28 cellular contexts compared by ENCODE assay signal in genomic region chr15:100078511-100079220, GRCh38.
DNase-seq lines count a peak whose midpoint lies in the region; FAIRE-seq and TF ChIP-seq lines count a peak whose summit lies in the region.
"Had no signal": no experiment of that assay in that cellular context is flagged by ENCODE, and none has a peak within 500 bp of the region (broad histone marks: within the 10 kb centered on the region; RNA-seq: fewer than 3 reads in every experiment).

No MANE protein-coding gene starts in this region.

- no peaks in the 10 kb centered on the region for H3K9me3 Mint-ChIP-seq in activated CD4-positive, alpha-beta memory T cell treated with anti-CD3 and anti-CD28 coated beads for 36 hours
- H3K9me3 Mint-ChIP-seq: activated CD4-positive, alpha-beta T cell treated with anti-CD3 and anti-CD28 coated beads, Interleukin-2, amount 10 ng/mL, durations not matched to agents 7 days and 5 days; activated T-cell treated with anti-CD3 and anti-CD28 coated beads, Interleukin-2, amount 50 U/mL, for 4 hours had no signal

- in situ Hi-C loops in KBM-7 (cut with MboI; ENCODE audit: low pct_unique_long_range_greater_than_20kb, low sequenced_read_pairs) = no loop called here

- no peaks in the 10 kb centered on the region for H3K36me3 ChIP-seq in keratinocyte (ENCODE audit: control insufficient read depth in 2 of 2, extremely low read depth in 1 of 2, insufficient read depth in 2 of 2, low read length in 2 of 2)
- H3K36me3 ChIP-seq in neuronal stem cell (replicated peaks in 1 of 2; ENCODE audit: control insufficient read depth in 2 of 2, insufficient read depth in 2 of 2, low read length in 2 of 2) = no peaks in the 10 kb centered on the region
- H3K36me3 ChIP-seq: esophagus squamous epithelium, prostate gland had no signal

- DNase-seq in KBM-7 = peak; percentile 11
- peak; percentile 46 for DNase-seq in NOMO-1 treated with dmso at 0.1 percent for 144 hours (lab: John Stamatoyannopoulos, UW; ENCODE audit: unreplicated experiment)
- peak; percentile 32 for DNase-seq in astrocyte of the hippocampus (ENCODE audit: low read depth, low spot score)
- DNase-seq in keratinocyte (ENCODE audit: low read depth, low spot score) = peak; percentile 35
- DNase-seq in SHP77 (lab: John Stamatoyannopoulos, UW) = no peak
- DNase-seq in activated CD4-positive, alpha-beta memory T cell treated with anti-CD3 and anti-CD28 coated beads for 36 hours = no peak
- no peak for DNase-seq in NCI-H345 treated with DMSO at 0.1 percent for 48 hours (lab: John Stamatoyannopoulos, UW; ENCODE audit: unreplicated experiment)
- DNase-seq in neuronal stem cell (ENCODE audit: low spot score) = no peak
- DNase-seq: activated CD4-positive, alpha-beta T cell treated with anti-CD3 and anti-CD28 coated beads, Interleukin-2, amount 10 ng/mL, durations not matched to agents 7 days and 5 days; activated naive CD4-positive, alpha-beta T cell; activated T-cell treated with anti-CD3 and anti-CD28 coated beads, Interleukin-2, amount 50 U/mL, for 4 hours; esophagus squamous epithelium; HCEC 1CT; left ventricle myocardium superior; naive B cell; NCI-H1105 treated with DMSO at 0.1 percent for 48 hours; NCI-H2029; NCI-H526 treated with DMSO at 0.1 percent for 48 hours; nucleus accumbens; stimulated activated CD4-positive, alpha-beta T cell treated with anti-CD3 and anti-CD28 coated beads, Interleukin-15, amount 100 ng/mL, for 24 hours; stimulated activated naive CD4-positive, alpha-beta T cell; T-helper 9 cell had no signal

- peaks cover 5% of the 10 kb centered on the region for H3K36me3 Mint-ChIP-seq in activated CD4-positive, alpha-beta memory T cell treated with anti-CD3 and anti-CD28 coated beads for 36 hours
- H3K36me3 Mint-ChIP-seq: naive B cell had no signal

- H3K4me1 ChIP-seq in keratinocyte (ENCODE audit: control insufficient read depth, extremely low read depth, insufficient read depth, low read length) (peaks cover 17% of the 10 kb centered on the region), neuronal stem cell (ENCODE audit: control insufficient read depth in 2 of 2, insufficient read depth in 1 of 2, low read depth in 1 of 2, low read length in 2 of 2) (no peaks in the 10 kb centered on the region)
- H3K4me1 ChIP-seq: esophagus squamous epithelium, prostate gland had no signal

- intact Hi-C loops in activated CD4-positive, alpha-beta memory T cell treated with anti-CD3 and anti-CD28 coated beads for 36 hours (cut with micrococcal nuclease) = no loop called here

- H3K4me2 ChIP-seq in keratinocyte (ENCODE audit: control insufficient read depth, extremely low read depth, insufficient read depth, low read depth, low read length) (no peak overlapping the region), neuronal stem cell (ENCODE audit: insufficient read depth, low read length, poor library complexity, severe bottlenecking) (no peak overlapping the region)
- H3K4me2 ChIP-seq: KMS-11 had no signal

- H3K79me2 ChIP-seq in keratinocyte (ENCODE audit: control insufficient read depth, insufficient read depth, low read length) = no peaks in the 10 kb centered on the region

- no peak overlapping the region for H3K9ac ChIP-seq in keratinocyte (ENCODE audit: control insufficient read depth, extremely low read depth, insufficient read depth, low read length)
- no peak overlapping the region for H3K9ac ChIP-seq in neuronal stem cell (ENCODE audit: low read depth, low read length, poor library complexity)
- H3K9ac ChIP-seq: KMS-11 had no signal

- H2BK120ac ChIP-seq in neuronal stem cell (ENCODE audit: low read depth, low read length) = no peak overlapping the region

- no peaks in the 10 kb centered on the region for H3K9me1 ChIP-seq in keratinocyte (ENCODE audit: control insufficient read depth, extremely low read depth, insufficient read depth, low read length)

- H3K9me3 ChIP-seq in keratinocyte (ENCODE audit: control insufficient read depth, low read depth, low read length) (no peaks in the 10 kb centered on the region), neuronal stem cell (replicated peaks in 1 of 2; ENCODE audit: control insufficient read depth in 2 of 2, insufficient read depth in 1 of 2, low read depth in 1 of 2, low read length in 2 of 2) (no peaks in the 10 kb centered on the region)
- H3K9me3 ChIP-seq: esophagus squamous epithelium, prostate gland had no signal

- no peak overlapping the region for H3K4ac ChIP-seq in neuronal stem cell (ENCODE audit: low read length)

- no peak overlapping the region for H4K8ac ChIP-seq in neuronal stem cell (ENCODE audit: low read depth, low read length)

- CTCF ChIA-PET in activated CD4-positive, alpha-beta memory T cell treated with anti-CD3 and anti-CD28 coated beads for 36 hours (lab: Charles Lee) = no interaction called here

- peak in 1 of 3 experiments; percentile 8 for TF ChIP-seq CTCF in keratinocyte (optimal IDR thresholded peaks at IDR 0.05 in 1 of 3, IDR thresholded peaks at IDR 0.05 in 1 of 3, conservative IDR thresholded peaks at IDR 0.05 in 1 of 3; ENCODE audit: extremely low read depth in 1 of 3, insufficient read depth in 2 of 3, low read length in 3 of 3)

- no peak overlapping the region for H3K27ac Mint-ChIP-seq in activated CD4-positive, alpha-beta memory T cell treated with anti-CD3 and anti-CD28 coated beads for 36 hours
- H3K27ac Mint-ChIP-seq: activated CD4-positive, alpha-beta T cell treated with anti-CD3 and anti-CD28 coated beads, Interleukin-2, amount 10 ng/mL, durations not matched to agents 7 days and 5 days; mesothelial cell of epicardium; naive B cell; WTC11 had no signal

- no peak overlapping the region for H3K27ac ChIP-seq in keratinocyte (ENCODE audit: control insufficient read depth, insufficient read depth, low read length)
- no peak overlapping the region for H3K27ac ChIP-seq in neuronal stem cell (replicated peaks; ENCODE audit: low read length)
- H3K27ac ChIP-seq: C4-2B, esophagus squamous epithelium, KMS-11, prostate gland had no signal

- no peak overlapping the region for H3K18ac ChIP-seq in neuronal stem cell (ENCODE audit: low read length)

- H3K79me1 ChIP-seq in neuronal stem cell (ENCODE audit: low read depth, low read length) = no peaks in the 10 kb centered on the region

- WGBS in neuronal stem cell (ENCODE audit: extremely low coverage in 2 of 2, insufficient read length in 2 of 2, insufficient replicate concordance in 1 of 2), 2 donors = no CpG with 5 or more reads among the region's 6 CpGs

- H3K14ac ChIP-seq in neuronal stem cell (ENCODE audit: low read length) = no peak overlapping the region

- H2BK15ac ChIP-seq in neuronal stem cell (ENCODE audit: low read length) = no peak overlapping the region

- no peak overlapping the region for H2AK5ac ChIP-seq in neuronal stem cell (ENCODE audit: low read depth, low read length)

- no peak overlapping the region for H3K23ac ChIP-seq in neuronal stem cell (ENCODE audit: low read depth, low read length, poor library complexity)

- no peaks in the 10 kb centered on the region for H3K27me3 Mint-ChIP-seq in activated CD4-positive, alpha-beta memory T cell treated with anti-CD3 and anti-CD28 coated beads for 36 hours
- H3K27me3 Mint-ChIP-seq: activated CD4-positive, alpha-beta T cell treated with anti-CD3 and anti-CD28 coated beads, Interleukin-2, amount 10 ng/mL, durations not matched to agents 7 days and 5 days had no signal

- dilution Hi-C loops in keratinocyte (cut with MboI; ENCODE audit: extremely low pct_ligation_motif_present, low sequenced_read_pairs) = no loop called here

- peak; percentile 80 for FAIRE-seq in keratinocyte (lab: Jason Lieb, UNC)
- FAIRE-seq: GM12878 had no signal

- H3K4me1 Mint-ChIP-seq in activated CD4-positive, alpha-beta memory T cell treated with anti-CD3 and anti-CD28 coated beads for 36 hours (ENCODE audit: low read depth) = no peaks in the 10 kb centered on the region
- H3K4me1 Mint-ChIP-seq: activated CD4-positive, alpha-beta T cell treated with anti-CD3 and anti-CD28 coated beads, Interleukin-2, amount 10 ng/mL, durations not matched to agents 7 days and 5 days; naive B cell had no signal

- no peak overlapping the region for H2BK12ac ChIP-seq in neuronal stem cell (ENCODE audit: low read length)

- no peaks in the 10 kb centered on the region for H4K20me1 ChIP-seq in keratinocyte (ENCODE audit: control insufficient read depth, extremely low read depth, insufficient read depth, low read length)

- H2AFZ ChIP-seq in keratinocyte (ENCODE audit: control insufficient read depth, low read length) = no peak overlapping the region
- H2AFZ ChIP-seq in neuronal stem cell (ENCODE audit: low read length) = no peak overlapping the region

- H3K27me3 ChIP-seq in keratinocyte (ENCODE audit: control insufficient read depth, extremely low read depth, insufficient read depth, low read length) (peaks cover 31% of the 10 kb centered on the region), neuronal stem cell (ENCODE audit: control insufficient read depth in 3 of 3, insufficient read depth in 3 of 3, low read depth in 1 of 3, low read length in 3 of 3) (no peaks in the 10 kb centered on the region)
- H3K27me3 ChIP-seq: esophagus squamous epithelium had no signal

- H2BK5ac ChIP-seq in neuronal stem cell (ENCODE audit: low read length) = no peak overlapping the region

- POLR2A ChIA-PET in activated CD4-positive, alpha-beta memory T cell treated with anti-CD3 and anti-CD28 coated beads for 36 hours (lab: Charles Lee) = no interaction called here

- no peak overlapping the region for H4K91ac ChIP-seq in neuronal stem cell (ENCODE audit: low read depth, low read length, poor library complexity)

- H3K4me3 ChIP-seq in keratinocyte (ENCODE audit: control insufficient read depth in 2 of 3, extremely low read depth in 1 of 3, insufficient read depth in 2 of 3, low read depth in 1 of 3, low read length in 3 of 3) (no peak overlapping the region), neuronal stem cell (ENCODE audit: low read length in 2 of 2) (no peak overlapping the region)
- H3K4me3 ChIP-seq: esophagus squamous epithelium, GM12878, prostate gland had no signal

- H3K4me3 Mint-ChIP-seq in activated CD4-positive, alpha-beta memory T cell treated with anti-CD3 and anti-CD28 coated beads for 36 hours = no peak overlapping the region
- H3K4me3 Mint-ChIP-seq: activated CD4-positive, alpha-beta T cell treated with anti-CD3 and anti-CD28 coated beads, Interleukin-2, amount 10 ng/mL, durations not matched to agents 7 days and 5 days; activated T-cell treated with anti-CD3 and anti-CD28 coated beads, Interleukin-2, amount 50 U/mL, for 4 hours; mesothelial cell of epicardium; naive B cell; WTC11 had no signal

Comparison
In these comparisons a context has a peak if more than half of its experiments do, and no peak if none do; other contexts are left out.
1. DNase-seq: peak in KBM-7 (single experiment), NOMO-1 treated with dmso at 0.1 percent for 144 hours (single experiment), astrocyte of the hippocampus (single experiment) and keratinocyte (single experiment); none in SHP77 (0 of 2), activated CD4-positive, alpha-beta memory T cell treated with anti-CD3 and anti-CD28 coated beads for 36 hours (single experiment), NCI-H345 treated with DMSO at 0.1 percent for 48 hours (single experiment) and neuronal stem cell (single experiment).